ENCODE assay signal across 18 cellular contexts in genomic region chr20:59668926-59669325, GRCh38.
DNase-seq lines count a peak whose midpoint lies in the region; ATAC-seq and TF ChIP-seq lines count a peak whose summit lies in the region.
"Had no signal": no experiment of that assay in that cellular context is flagged by ENCODE, and none has a peak within 500 bp of the region (broad histone marks: within the 10 kb centered on the region; RNA-seq: fewer than 3 reads in every experiment).

No MANE protein-coding gene starts in this region.

- TF ChIP-seq EP300 in tibial nerve (IDR thresholded peaks at IDR 0.05) (no peak), transverse colon (IDR thresholded peaks at IDR 0.05; ENCODE audit: low read depth) (no peak)

- no peaks in the 10 kb centered on the region for H3K9me3 ChIP-seq in right atrium auricular region
- H3K9me3 ChIP-seq in left ventricle myocardium inferior (replicated peaks), result no peaks in the 10 kb centered on the region
- H3K9me3 ChIP-seq in RWPE2 (ENCODE audit: severe bottlenecking), result no peaks in the 10 kb centered on the region
- no peaks in the 10 kb centered on the region for H3K9me3 ChIP-seq in tibial nerve
- H3K9me3 ChIP-seq in transverse colon, result no peaks in the 10 kb centered on the region
- H3K9me3 ChIP-seq: BE2C had no signal

- no peaks in the 10 kb centered on the region for H3K36me3 ChIP-seq in right atrium auricular region
- H3K36me3 ChIP-seq in left ventricle myocardium inferior, result no peaks in the 10 kb centered on the region
- no peaks in the 10 kb centered on the region for H3K36me3 ChIP-seq in RWPE2 (ENCODE audit: low read depth)
- no peaks in the 10 kb centered on the region for H3K36me3 ChIP-seq in tibial nerve
- no peaks in the 10 kb centered on the region for H3K36me3 ChIP-seq in transverse colon
- H3K36me3 ChIP-seq: BE2C had no signal

- peak; percentile 44 for DNase-seq in right atrium auricular region (ENCODE audit: low spot score)
- DNase-seq in left ventricle myocardium inferior, result no peak
- peak; percentile 60 for DNase-seq in RWPE2 (ENCODE audit: low spot score)
- DNase-seq in islet precursor cell, result peak; percentile 13
- DNase-seq in T-helper 1 cell, result no peak
- DNase-seq in tibial nerve (ENCODE audit: low spot score in 2 of 2), result no peak
- DNase-seq in transverse colon, result no peak
- DNase-seq: BE2C; Calu3; CD4-positive, alpha-beta memory T cell; DMS79 treated with DMSO at 0.1 percent for 48 hours; GF-D8; GOT3; H7; HFFc6; IMR-90 had no signal

- no peaks in the 10 kb centered on the region for H3K27me3 ChIP-seq in right atrium auricular region
- peaks cover 26% of the 10 kb centered on the region for H3K27me3 ChIP-seq in left ventricle myocardium inferior (ENCODE audit: low read depth)
- H3K27me3 ChIP-seq in RWPE2 (ENCODE audit: insufficient read depth, poor library complexity, severe bottlenecking), result peaks cover 87% of the 10 kb centered on the region
- H3K27me3 ChIP-seq in tibial nerve, result no peaks in the 10 kb centered on the region
- H3K27me3 ChIP-seq in transverse colon, result peaks cover 4% of the 10 kb centered on the region

- no peak overlapping the region for H3K4me3 ChIP-seq in right atrium auricular region
- H3K4me3 ChIP-seq in left ventricle myocardium inferior, result no peak overlapping the region
- no peak overlapping the region for H3K4me3 ChIP-seq in RWPE2 (ENCODE audit: severe bottlenecking)
- no peak overlapping the region for H3K4me3 ChIP-seq in tibial nerve
- H3K4me3 ChIP-seq in transverse colon, result no peak overlapping the region

- H3K27ac ChIP-seq in right atrium auricular region, result no peak overlapping the region
- H3K27ac ChIP-seq in left ventricle myocardium inferior (replicated peaks), result no peak overlapping the region
- H3K27ac ChIP-seq in RWPE2 (ENCODE audit: poor library complexity, severe bottlenecking), result no peak overlapping the region
- H3K27ac ChIP-seq in tibial nerve, result no peak overlapping the region
- H3K27ac ChIP-seq in transverse colon, result no peak overlapping the region
- H3K27ac ChIP-seq: HL-60 had no signal

- WGBS in tibial nerve, 2 donors, result 81 to 85% methylated on average over 4 of the region's 4 CpGs
- WGBS in transverse colon (ENCODE audit: low coverage in 1 of 2), 2 donors, result 76% methylated on average over 4 of the region's 4 CpGs; no CpG with 5 or more reads in 1 of the 2 donors

- no peak for TF ChIP-seq CTCF in right atrium auricular region (IDR thresholded peaks at IDR 0.05)
- TF ChIP-seq CTCF in left ventricle myocardium inferior (IDR thresholded peaks at IDR 0.05; ENCODE audit: borderline replicate concordance), result no peak
- no peak for TF ChIP-seq CTCF in RWPE2 (IDR thresholded peaks at IDR 0.05; ENCODE audit: poor library complexity, severe bottlenecking)
- no peak for TF ChIP-seq CTCF in tibial nerve (IDR thresholded peaks at IDR 0.05)
- no peak for TF ChIP-seq CTCF in transverse colon (IDR thresholded peaks at IDR 0.05)

- in situ Hi-C loops in transverse colon (cut with MboI; ENCODE audit: low pct_ligation_motif_present in 1 of 4, low pct_unique_long_range_greater_than_20kb in 1 of 4, low sequenced_read_pairs in 3 of 4), result no loop called here

- no peak for ATAC-seq in RWPE2 (ENCODE audit: low read depth)
- ATAC-seq: HCT116 had no signal

- intact Hi-C loops in left ventricle myocardium inferior (cut with micrococcal nuclease) (no loop called here), transverse colon (cut with DNase I; ENCODE audit: low total_unique reads) (no loop called here)

- H3K4me1 ChIP-seq in right atrium auricular region (no peaks in the 10 kb centered on the region), left ventricle myocardium inferior (no peaks in the 10 kb centered on the region), RWPE2 (ENCODE audit: insufficient read depth, poor library complexity, severe bottlenecking) (no peaks in the 10 kb centered on the region), tibial nerve (no peaks in the 10 kb centered on the region), transverse colon (no peaks in the 10 kb centered on the region)
- H3K4me1 ChIP-seq: BE2C had no signal

- TF ChIP-seq POLR2A in tibial nerve (IDR thresholded peaks at IDR 0.05) (no peak), transverse colon (IDR thresholded peaks at IDR 0.05) (no peak)

Comparison
In these comparisons a context has a peak if more than half of its experiments do, and no peak if none do; other contexts are left out.
1. DNase-seq: peak in right atrium auricular region (single experiment), RWPE2 (single experiment) and islet precursor cell (single experiment); none in left ventricle myocardium inferior (single experiment), T-helper 1 cell (0 of 5), tibial nerve (0 of 2) and transverse colon (single experiment).